Comparison of ENCODE assay signal across 16 cellular contexts in genomic region chr3:77539677-77540076, GRCh38.
"Had no signal": no experiment of that assay in that cellular context is flagged by ENCODE, and none has a peak within 500 bp of the region (broad histone marks: within the 10 kb centered on the region; RNA-seq: fewer than 3 reads in every experiment).

No MANE protein-coding gene starts in this region.

- H3K27me3 ChIP-seq: colonic mucosa, esophagus squamous epithelium, gastroesophageal sphincter, neutrophil had no signal

- ATAC-seq: gastroesophageal sphincter; left colon; naive thymus-derived CD4-positive, alpha-beta T cell; right cardiac atrium had no signal

- H3K27ac Mint-ChIP-seq: immature natural killer cell; naive thymus-derived CD4-positive, alpha-beta T cell had no signal

- H3K36me3 Mint-ChIP-seq: immature natural killer cell had no signal

- H3K4me1 Mint-ChIP-seq: immature natural killer cell; naive thymus-derived CD4-positive, alpha-beta T cell had no signal

- H3K27me3 Mint-ChIP-seq: naive thymus-derived CD4-positive, alpha-beta T cell had no signal

- H3K4me3 Mint-ChIP-seq: immature natural killer cell; naive thymus-derived CD4-positive, alpha-beta T cell had no signal

- H3K36me3 ChIP-seq: colonic mucosa, esophagus squamous epithelium, gastroesophageal sphincter, neutrophil had no signal

- H3K4me3 ChIP-seq: colonic mucosa, esophagus squamous epithelium, gastroesophageal sphincter, smooth muscle cell had no signal

- H3K4me1 ChIP-seq: colonic mucosa, esophagus squamous epithelium, gastroesophageal sphincter had no signal

- H3K4me2 ChIP-seq: smooth muscle cell had no signal

- FAIRE-seq: kidney had no signal

- H3K27ac ChIP-seq: colonic mucosa, esophagus squamous epithelium, gastroesophageal sphincter, neutrophil had no signal

- DNase-seq: colonic mucosa; dermis blood vessel endothelial cell; esophagus squamous epithelium; foreskin fibroblast; immature natural killer cell; kidney; left colon; mammary epithelial cell; naive thymus-derived CD4-positive, alpha-beta T cell; right cardiac atrium; stimulated activated CD4-positive, alpha-beta T cell treated with anti-CD3 and anti-CD28 coated beads, Interleukin-2, amount 100 ng/mL, for 48 hours; stimulated activated naive CD4-positive, alpha-beta T cell treated with Interleukin-2 at 50 U/mL for 16 hours; trophoblast cell had no signal

- H3K9me3 ChIP-seq: colonic mucosa, esophagus squamous epithelium, gastroesophageal sphincter, neutrophil had no signal
